ENCODE assay signal across 2 cellular contexts in genomic region chr5:77138981-77139380, GRCh38.
TF ChIP-seq lines count a peak whose summit lies in the region.

No MANE protein-coding gene starts in this region.

TF ChIP-seq in liver, 16 proteins besides CTCF, POLR2A, EP300 and RAD21:
- TF ChIP-seq RXRA (IDR thresholded peaks at IDR 0.05) (peak in 1 of 2 donors; percentile 67), ATF3 (IDR thresholded peaks at IDR 0.05) (no peak), HNF4G (IDR thresholded peaks at IDR 0.05) (no peak), TAF1 (conservative IDR thresholded peaks at IDR 0.05) (no peak), HNF4A (conservative IDR thresholded peaks at IDR 0.05) (peak in 1 of 2 donors; percentile 45), YY1 (IDR thresholded peaks at IDR 0.05) (peak; percentile 20), EGR1 (IDR thresholded peaks at IDR 0.05; ENCODE audit: low read depth in 2 of 2) (no peak), FOXA2 (IDR thresholded peaks at IDR 0.05) (no peak), MAX (IDR thresholded peaks at IDR 0.05) (no peak), GABPA (IDR thresholded peaks at IDR 0.05 in 1 of 2, conservative IDR thresholded peaks at IDR 0.05 in 1 of 2) (no peak)

TF ChIP-seq in HepG2, 621 proteins besides CTCF, POLR2A, EP300 and RAD21:
- TF ChIP-seq ZNF292 (CRISPR knock-in tag; IDR thresholded peaks at IDR 0.05; ENCODE audit: borderline replicate concordance, low read depth): no peak
- no peak for TF ChIP-seq SRY (CRISPR knock-in tag; IDR thresholded peaks at IDR 0.05)
- TF ChIP-seq ARHGAP35 (CRISPR knock-in tag; IDR thresholded peaks at IDR 0.05; ENCODE audit: borderline replicate concordance): no peak
- TF ChIP-seq ZNF780A (CRISPR knock-in tag; IDR thresholded peaks at IDR 0.05): no peak
- TF ChIP-seq ZFAT (CRISPR knock-in tag; conservative IDR thresholded peaks at IDR 0.05): no peak
- TF ChIP-seq ZSCAN29 (CRISPR knock-in tag; conservative IDR thresholded peaks at IDR 0.05): no peak
- TF ChIP-seq ZFP36L2 (CRISPR knock-in tag; IDR thresholded peaks at IDR 0.05): no peak
- TF ChIP-seq NFE2L2 (IDR thresholded peaks at IDR 0.05; ENCODE audit: low read length): no peak
- TF ChIP-seq MAFG (CRISPR knock-in tag; IDR thresholded peaks at IDR 0.05): no peak
- TF ChIP-seq TBX2 (CRISPR knock-in tag; IDR thresholded peaks at IDR 0.05; ENCODE audit: borderline replicate concordance): no peak
- TF ChIP-seq TCF7L2 (IDR thresholded peaks at IDR 0.05; ENCODE audit: low read depth, low read length): no peak
